17 cellular contexts compared by ENCODE assay signal in genomic region chr10:90983940-90984549, GRCh38.
DNase-seq lines count a peak whose midpoint lies in the region; ATAC-seq and TF ChIP-seq lines count a peak whose summit lies in the region.
"Had no signal": no experiment of that assay in that cellular context is flagged by ENCODE, and none has a peak within 500 bp of the region (broad histone marks: within the 10 kb centered on the region; RNA-seq: fewer than 3 reads in every experiment).

No MANE protein-coding gene starts in this region.

- H3K9me1 ChIP-seq in IMR-90 (ENCODE audit: insufficient read depth, low read length): 0 out of 2 replicates have a peak, but pooled peaks cover 2% of the 10 kb centered on the region

- H3K36me3 ChIP-seq in heart right ventricle (no peaks in the 10 kb centered on the region), IMR-90 (ENCODE audit: control insufficient read depth, insufficient read depth, low read length) (no peaks in the 10 kb centered on the region), OCI-LY1 (ENCODE audit: insufficient read depth, low read length) (no peaks in the 10 kb centered on the region)
- H3K36me3 ChIP-seq: ascending aorta, HAP-1, prostate gland had no signal

- no peak overlapping the region for H3K56ac ChIP-seq in IMR-90 (ENCODE audit: extremely low read depth, insufficient read depth, low read length)

- 58 to 69% methylated on average over 6 of the region's 6 CpGs for WGBS in heart right ventricle, 2 donors
- 56% methylated on average over 1 of the region's 6 CpGs; no CpG with 5 or more reads in 1 of the 2 experiments for WGBS in IMR-90 (ENCODE audit: extremely low coverage in 2 of 2, insufficient read length in 1 of 2), 2 experiments

- DNase-seq in heart right ventricle (no peak), left ventricle myocardium superior (no peak), IMR-90 (no peak), COLO829 (ENCODE audit: low spot score) (no peak), occipital lobe (lab: John Stamatoyannopoulos, UW) (no peak)
- DNase-seq: activated naive CD4-positive, alpha-beta T cell; immature natural killer cell; NCI-H2029 treated with DMSO at 0.1 percent for 48 hours; small intestine; stimulated activated CD4-positive, alpha-beta T cell treated with anti-CD3 and anti-CD28 coated beads, Interleukin-4, amount 100 ng/mL, for 1 hour had no signal

- no peak overlapping the region for H3K18ac ChIP-seq in IMR-90 (ENCODE audit: low read depth, low read length)

- no peak overlapping the region for H2AK9ac ChIP-seq in IMR-90 (replicated peaks; ENCODE audit: low read depth, low read length, poor library complexity)

- intact Hi-C loops in heart right ventricle (cut with DNase I) (no loop called here), left ventricle myocardium superior (cut with micrococcal nuclease) (no loop called here), IMR-90 (cut with micrococcal nuclease) (no loop called here)

- H3K9me3 Mint-ChIP-seq in stimulated activated memory B cell treated with anti-CD40 and anti-IgM and Interleukin-4, amounts not matched to agents 10 μg/mL and 1 μg/mL and 100 μg/mL, for 72 hours: no peaks in the 10 kb centered on the region
- H3K9me3 Mint-ChIP-seq: neural crest cell had no signal

- in situ Hi-C loops in IMR-90 (cut with MboI; ENCODE audit: low sequenced_read_pairs): no loop called here

- H2AFZ ChIP-seq in IMR-90 (replicated peaks; ENCODE audit: low read length, poor library complexity) (peak overlapping the region; percentile 5), OCI-LY1 (ENCODE audit: low read length) (no peak overlapping the region)

- H3K4me1 ChIP-seq in heart right ventricle (peaks cover 0 to 43% (median 13%) of the 10 kb centered on the region in 9 donors), IMR-90 (ENCODE audit: control insufficient read depth, insufficient read depth, low read length) (no peaks in the 10 kb centered on the region), OCI-LY1 (ENCODE audit: insufficient read depth, low read length, severe bottlenecking) (peaks cover 27% of the 10 kb centered on the region)
- H3K4me1 ChIP-seq: ascending aorta, HAP-1, prostate gland had no signal

- H4K8ac ChIP-seq in IMR-90 (ENCODE audit: low read depth in 2 of 2, low read length in 2 of 2): no peak overlapping the region

- no peak overlapping the region for H3K4ac ChIP-seq in IMR-90 (ENCODE audit: low read depth, low read length)

- H2BK5ac ChIP-seq in IMR-90 (ENCODE audit: low read depth, low read length, poor library complexity, severe bottlenecking): no peak overlapping the region

- no peak overlapping the region for H2AK5ac ChIP-seq in IMR-90 (ENCODE audit: low read depth, low read length)

- H3K9ac ChIP-seq in IMR-90 (ENCODE audit: low read depth, low read length): no peak overlapping the region
- no peak overlapping the region for H3K9ac ChIP-seq in OCI-LY1 (ENCODE audit: low read length)

- no peak for TF ChIP-seq RAD21 in IMR-90 (IDR thresholded peaks at IDR 0.05; ENCODE audit: low read length)

- BruUV-seq in IMR-90 (replicated peaks; lab: Mats Ljungman, UMichigan): no TSS peak

- no peak overlapping the region for H4K91ac ChIP-seq in IMR-90 (ENCODE audit: insufficient read depth, low read depth, low read length)

- CTCF ChIA-PET in IMR-90 (lab: Yijun Ruan, JAX): no interaction called here

- H3K4me2 ChIP-seq in IMR-90 (ENCODE audit: low read depth, low read length) (no peak overlapping the region), OCI-LY1 (ENCODE audit: low read length) (peak overlapping the region; percentile 4; the same call in 1 of the 2 replicates)

- H3K9me2 ChIP-seq in OCI-LY1 (ENCODE audit: low read depth, low read length): no peaks in the 10 kb centered on the region

- peaks cover 30% of the 10 kb centered on the region for H3K4me1 Mint-ChIP-seq in stimulated activated memory B cell treated with anti-CD40 and anti-IgM and Interleukin-4, amounts not matched to agents 10 μg/mL and 1 μg/mL and 100 μg/mL, for 72 hours
- H3K4me1 Mint-ChIP-seq: immature natural killer cell, neural crest cell had no signal

- no peak for TF ChIP-seq CTCF in heart right ventricle (IDR thresholded peaks at IDR 0.05)
- no peak for TF ChIP-seq CTCF in IMR-90 (conservative IDR thresholded peaks at IDR 0.05; ENCODE audit: low read depth, low read length)
- no peak for TF ChIP-seq CTCF in OCI-LY1 (IDR thresholded peaks at IDR 0.05; ENCODE audit: low read length)

- H3K27ac ChIP-seq in heart right ventricle (peak overlapping the region in 8 of 10 donors; percentile 11 to 84 (median 80)), IMR-90 (ENCODE audit: insufficient read depth, low read length) (no peak overlapping the region), OCI-LY1 (ENCODE audit: low read depth, low read length, poor library complexity, severe bottlenecking) (peak overlapping the region; percentile 76)
- H3K27ac ChIP-seq: ascending aorta, prostate gland had no signal

- H3K4me3 Mint-ChIP-seq in stimulated activated memory B cell treated with anti-CD40 and anti-IgM and Interleukin-4, amounts not matched to agents 10 μg/mL and 1 μg/mL and 100 μg/mL, for 72 hours: no peak overlapping the region
- H3K4me3 Mint-ChIP-seq: immature natural killer cell, neural crest cell had no signal

- H3K9me3 ChIP-seq in heart right ventricle (no peaks in the 10 kb centered on the region), IMR-90 (ENCODE audit: control insufficient read depth, insufficient read depth, low read length) (no peaks in the 10 kb centered on the region), OCI-LY1 (ENCODE audit: low read length) (no peaks in the 10 kb centered on the region)
- H3K9me3 ChIP-seq: ascending aorta, HAP-1, prostate gland had no signal

- POLR2A ChIA-PET in IMR-90 (lab: Charles Lee; ENCODE audit: unreplicated experiment): no interaction called here

- no peak overlapping the region for H2BK120ac ChIP-seq in IMR-90 (ENCODE audit: low read depth, low read length)

- no peak for TF ChIP-seq POLR2A in IMR-90 (IDR thresholded peaks at IDR 0.05; ENCODE audit: low read depth, low read length)

- no peak overlapping the region for H4K5ac ChIP-seq in IMR-90 (ENCODE audit: low read depth, low read length)

- H3K27me3 ChIP-seq in heart right ventricle (no peaks in the 10 kb centered on the region), IMR-90 (ENCODE audit: control insufficient read depth, insufficient read depth, low read length) (peaks cover 2% of the 10 kb centered on the region), OCI-LY1 (ENCODE audit: insufficient read depth, low read length) (no peaks in the 10 kb centered on the region)
- H3K27me3 ChIP-seq: ascending aorta had no signal

- H4K20me1 ChIP-seq in IMR-90 (ENCODE audit: insufficient read depth, low read length) (no peaks in the 10 kb centered on the region), OCI-LY1 (ENCODE audit: insufficient read depth, low read length) (no peaks in the 10 kb centered on the region)

- peak overlapping the region; percentile 20 for H3K27ac Mint-ChIP-seq in stimulated activated memory B cell treated with anti-CD40 and anti-IgM and Interleukin-4, amounts not matched to agents 10 μg/mL and 1 μg/mL and 100 μg/mL, for 72 hours
- H3K27ac Mint-ChIP-seq: immature natural killer cell had no signal

- no peak overlapping the region for H3K4me3 ChIP-seq in heart right ventricle
- H3K4me3 ChIP-seq in IMR-90 (ENCODE audit: insufficient read depth, low read depth, low read length): no peak overlapping the region
- no peak overlapping the region for H3K4me3 ChIP-seq in OCI-LY1 (ENCODE audit: low read depth, low read length, poor library complexity, severe bottlenecking)
- H3K4me3 ChIP-seq: ascending aorta, HAP-1, prostate gland had no signal

- no peak overlapping the region for H2BK20ac ChIP-seq in IMR-90 (ENCODE audit: low read depth, low read length)

- ATAC-seq in heart right ventricle: peak in 1 of 8 donors; percentile 14
- no peak for ATAC-seq in left ventricle myocardium superior
- ATAC-seq in IMR-90 (ENCODE audit: low read depth): no peak
- no peak for ATAC-seq in stimulated activated memory B cell treated with anti-CD40 and anti-IgM and Interleukin-4, amounts not matched to agents 10 μg/mL and 1 μg/mL and 100 μg/mL, for 72 hours
- ATAC-seq in GM21576 (IDR thresholded peaks at IDR 0.05; ENCODE audit: unreplicated experiment): no peak

- no peaks in the 10 kb centered on the region for H3K79me1 ChIP-seq in IMR-90 (ENCODE audit: low read depth in 1 of 2, low read length in 2 of 2)

- no peak overlapping the region for H3K23ac ChIP-seq in IMR-90 (ENCODE audit: low read depth, low read length)

- dilution Hi-C loops in IMR-90 (cut with HindIII; ENCODE audit: low sequenced_read_pairs, unreplicated experiment): no loop called here

- no peaks in the 10 kb centered on the region for H3K79me2 ChIP-seq in OCI-LY1 (ENCODE audit: insufficient read depth, low read length)

- no peak overlapping the region for H2BK15ac ChIP-seq in IMR-90 (ENCODE audit: low read depth, low read length)

- H3F3A ChIP-seq in OCI-LY1 (ENCODE audit: insufficient read depth, low read length): no peaks in the 10 kb centered on the region

- peaks cover 5% of the 10 kb centered on the region for H3K36me3 Mint-ChIP-seq in stimulated activated memory B cell treated with anti-CD40 and anti-IgM and Interleukin-4, amounts not matched to agents 10 μg/mL and 1 μg/mL and 100 μg/mL, for 72 hours
- H3K36me3 Mint-ChIP-seq: immature natural killer cell had no signal

- no peak overlapping the region for H3K14ac ChIP-seq in IMR-90 (replicated peaks; ENCODE audit: low read depth, low read length)

- H3K27me3 Mint-ChIP-seq in stimulated activated memory B cell treated with anti-CD40 and anti-IgM and Interleukin-4, amounts not matched to agents 10 μg/mL and 1 μg/mL and 100 μg/mL, for 72 hours: no peaks in the 10 kb centered on the region

TF ChIP-seq in IMR-90, 13 proteins besides CTCF, POLR2A, EP300 and RAD21:
- TF ChIP-seq MXI1 (IDR thresholded peaks at IDR 0.05; ENCODE audit: borderline replicate concordance, low read depth, low read length) (no peak), USF2 (IDR thresholded peaks at IDR 0.05; ENCODE audit: low read depth, low read length) (no peak), CEBPB (IDR thresholded peaks at IDR 0.05; ENCODE audit: low read depth, low read length) (no peak), CHD1 (IDR thresholded peaks at IDR 0.05; ENCODE audit: low read depth, low read length) (no peak), RFX5 (IDR thresholded peaks at IDR 0.05; ENCODE audit: low read depth, low read length) (no peak)
